In genomic region chr7:81155654-81156373, GRCh38 we compare ENCODE assay signal across 19 cellular contexts.
A peak's percentile ranks its signal among the peaks of the same experiment; 100 is the strongest.
DNase-seq lines count a peak whose midpoint lies in the region; ATAC-seq, FAIRE-seq and TF ChIP-seq lines count a peak whose summit lies in the region.
"Had no signal": no experiment of that assay in that cellular context is flagged by ENCODE, and none has a peak within 500 bp of the region (broad histone marks: within the 10 kb centered on the region; RNA-seq: fewer than 3 reads in every experiment).

No MANE protein-coding gene starts in this region.

- TF ChIP-seq CTCF in nephron (IDR thresholded peaks at IDR 0.05; ENCODE audit: unreplicated experiment in 3 of 3) (no peak), GM20000 (IDR thresholded peaks at IDR 0.05; ENCODE audit: extremely low read depth, missing control alignments) (no peak)

- H3K4me3 Mint-ChIP-seq in nephron = peak overlapping the region in 2 of 3 experiments; percentile 8 to 54
- H3K4me3 Mint-ChIP-seq: activated T-helper 17 cell treated with anti-CD3 and anti-CD28 coated beads, Interleukin-2, amount 50 U/mL, for 72 hours; B cell; stimulated activated effector memory CD8-positive, alpha-beta T cell treated with anti-CD3 and anti-CD28 coated beads, Interleukin-12 subunit alpha, Interleukin-12 subunit beta, amount 100 ng/mL, for 72 hours had no signal

- no peaks in the 10 kb centered on the region for H3K27me3 Mint-ChIP-seq in nephron (ENCODE audit: low read depth)
- H3K27me3 Mint-ChIP-seq: activated T-helper 17 cell treated with anti-CD3 and anti-CD28 coated beads, Interleukin-2, amount 50 U/mL, for 72 hours; B cell had no signal

- H3K4me1 Mint-ChIP-seq in nephron = peaks cover 49% of the 10 kb centered on the region
- H3K4me1 Mint-ChIP-seq: activated T-helper 17 cell treated with anti-CD3 and anti-CD28 coated beads, Interleukin-2, amount 50 U/mL, for 72 hours; B cell; stimulated activated effector memory CD8-positive, alpha-beta T cell treated with anti-CD3 and anti-CD28 coated beads, Interleukin-12 subunit alpha, Interleukin-12 subunit beta, amount 100 ng/mL, for 72 hours had no signal

- H3K36me3 Mint-ChIP-seq in nephron (ENCODE audit: low read depth) = no peaks in the 10 kb centered on the region
- H3K36me3 Mint-ChIP-seq: brain; stimulated activated effector memory CD8-positive, alpha-beta T cell treated with anti-CD3 and anti-CD28 coated beads, Interleukin-12 subunit alpha, Interleukin-12 subunit beta, amount 100 ng/mL, for 72 hours had no signal

- no peaks in the 10 kb centered on the region for H3K9me3 Mint-ChIP-seq in nephron

- peak overlapping the region; percentile 77 to 86 (median 81) for H3K27ac Mint-ChIP-seq in nephron
- H3K27ac Mint-ChIP-seq: activated T-helper 17 cell treated with anti-CD3 and anti-CD28 coated beads, Interleukin-2, amount 50 U/mL, for 72 hours; B cell; stimulated activated effector memory CD8-positive, alpha-beta T cell treated with anti-CD3 and anti-CD28 coated beads, Interleukin-12 subunit alpha, Interleukin-12 subunit beta, amount 100 ng/mL, for 72 hours had no signal

- peak; percentile 100 for FAIRE-seq in RCC 7860 (lab: Jason Lieb, UNC)
- FAIRE-seq: GM12892 had no signal

- DNase-seq in DMS53 (lab: John Stamatoyannopoulos, UW) (peak; percentile 91), RCC 7860 (ENCODE audit: low spot score) (peak; percentile 100), foreskin melanocyte (peak; percentile 93), GM20000 (ENCODE audit: low spot score) (no peak)
- DNase-seq in activated effector memory CD4-positive, alpha-beta T cell treated with anti-CD3 and anti-CD28 coated beads, Interleukin-2, amount 50 U/mL, for 16 hours = no peak
- DNase-seq: activated CD4-positive, alpha-beta T cell treated with anti-CD3 and anti-CD28 coated beads, Interleukin-2, amount 50 U/mL, for 48 hours; heart left ventricle; midbrain; NCI-H2171 treated with DMSO at 0.1 percent for 48 hours; stimulated activated CD4-positive, alpha-beta T cell treated with anti-CD3 and anti-CD28 coated beads, Interleukin-4, amount 100 ng/mL, for 1 hour; T-helper 2 cell had no signal

- ATAC-seq in HG03139 (IDR thresholded peaks at IDR 0.05; ENCODE audit: unreplicated experiment) (no peak), GM18909 (IDR thresholded peaks at IDR 0.05; ENCODE audit: poor library complexity, unreplicated experiment) (no peak)
- ATAC-seq: activated T-helper 17 cell treated with anti-CD3 and anti-CD28 coated beads, Interleukin-2, amount 50 U/mL, for 72 hours; heart left ventricle; stimulated activated effector memory CD8-positive, alpha-beta T cell treated with anti-CD3 and anti-CD28 coated beads, Interleukin-12 subunit alpha, Interleukin-12 subunit beta, amount 100 ng/mL, for 72 hours had no signal

Comparison
In these comparisons a context has a peak if more than half of its experiments do, and no peak if none do; other contexts are left out.
1. DNase-seq: peak in DMS53 (single experiment), RCC 7860 (single experiment) and foreskin melanocyte (single experiment); none in GM20000 (single experiment) and activated effector memory CD4-positive, alpha-beta T cell treated with anti-CD3 and anti-CD28 coated beads, Interleukin-2, amount 50 U/mL, for 16 hours (single experiment).